ENCODE assay signal across 26 cellular contexts in genomic region chr20:54054516-54054915, GRCh38. TPM values are rescaled to one million over a fixed set of nuclear protein-coding genes. Genes with fewer than 3 reads are reported as not detected.
DNase-seq lines count a peak whose midpoint lies in the region; ATAC-seq, FAIRE-seq and TF ChIP-seq lines count a peak whose summit lies in the region.
"Had no signal": no experiment of that assay in that cellular context is flagged by ENCODE, and none has a peak within 500 bp of the region (broad histone marks: within the 10 kb centered on the region; RNA-seq: fewer than 3 reads in every experiment).

No MANE protein-coding gene starts in this region.

- no peaks in the 10 kb centered on the region for H4K20me1 ChIP-seq in MM.1S (ENCODE audit: insufficient read depth, low read length)

- intact Hi-C loops in mucosa of descending colon (cut with DNase I, micrococcal nuclease), result no loop called here
- intact Hi-C loops in dorsolateral prefrontal cortex (cut with DNase I), result no loop called here

- H3K9me2 ChIP-seq in MM.1S (replicated peaks; ENCODE audit: insufficient read depth, low read length), result no peaks in the 10 kb centered on the region

- H3K36me3 Mint-ChIP-seq in stimulated activated effector memory CD8-positive, alpha-beta T cell treated with anti-CD3 and anti-CD28 coated beads, Interleukin-12 subunit alpha, Interleukin-12 subunit beta, amount 100 ng/mL, for 72 hours, result no peaks in the 10 kb centered on the region
- H3K36me3 Mint-ChIP-seq: CD14-positive monocyte had no signal

- H3K27ac Mint-ChIP-seq in stimulated activated effector memory CD8-positive, alpha-beta T cell treated with anti-CD3 and anti-CD28 coated beads, Interleukin-12 subunit alpha, Interleukin-12 subunit beta, amount 100 ng/mL, for 72 hours, result no peak overlapping the region
- H3K27ac Mint-ChIP-seq: CD14-positive monocyte; CD8-positive, alpha-beta memory T cell had no signal

- H3K4me1 ChIP-seq in MM.1S (ENCODE audit: low read length), result peaks cover 2% of the 10 kb centered on the region; the same call in 1 of the 2 replicates
- H3K4me1 ChIP-seq in mucosa of descending colon (ENCODE audit: low read depth), result no peaks in the 10 kb centered on the region
- H3K4me1 ChIP-seq: BE2C, SJSA1 had no signal

- peak overlapping the region; percentile 21; the same call in 1 of the 2 replicates for H3K27ac ChIP-seq in MM.1S (ENCODE audit: low read length)
- no peak overlapping the region for H3K27ac ChIP-seq in RWPE1
- no peak overlapping the region for H3K27ac ChIP-seq in dorsolateral prefrontal cortex
- H3K27ac ChIP-seq: SJSA1 had no signal

- no peak overlapping the region for H3K9ac ChIP-seq in MM.1S (ENCODE audit: low read length)

- no peaks in the 10 kb centered on the region for H3K9me3 ChIP-seq in MM.1S (replicated peaks; ENCODE audit: insufficient read depth, low read length)
- H3K9me3 ChIP-seq in mucosa of descending colon, result no peaks in the 10 kb centered on the region
- H3K9me3 ChIP-seq: BE2C, SJSA1 had no signal

- no peaks in the 10 kb centered on the region for H3K79me2 ChIP-seq in MM.1S (ENCODE audit: low read length)

- peak; percentile 79 for DNase-seq in DMS53 (lab: John Stamatoyannopoulos, UW)
- peak; percentile 62 for DNase-seq in MM.1S
- peak; percentile 85 for DNase-seq in bronchial epithelial cell (ENCODE audit: low read depth)
- DNase-seq in mucosa of descending colon, result peak in 1 of 3 donors; percentile 31
- no peak for DNase-seq in RWPE1 (ENCODE audit: low spot score)
- DNase-seq in GM19239 (ENCODE audit: insufficient read length, low spot score), result no peak
- no peak for DNase-seq in dorsolateral prefrontal cortex
- no peak for DNase-seq in stimulated activated effector memory CD8-positive, alpha-beta T cell treated with anti-CD3 and anti-CD28 coated beads, Interleukin-12 subunit alpha, Interleukin-12 subunit beta, amount 100 ng/mL, for 72 hours (ENCODE audit: low spot score in 2 of 2)
- DNase-seq: 8988T; ACHN; BE2C; CD8-positive, alpha-beta memory T cell; DMS 273 treated with DMSO at 0.1 percent for 48 hours; DND-41; KG1; NCI-H1048; NCI-H1417 treated with DMSO at 0.1 percent for 48 hours; NCI-H1694 treated with DMSO at 0.1 percent for 48 hours; NCI-H2081; NCI-H2227 treated with DMSO at 0.1 percent for 48 hours; NCI-H69 had no signal

- H3K4me1 Mint-ChIP-seq in stimulated activated effector memory CD8-positive, alpha-beta T cell treated with anti-CD3 and anti-CD28 coated beads, Interleukin-12 subunit alpha, Interleukin-12 subunit beta, amount 100 ng/mL, for 72 hours, result peaks cover 4% of the 10 kb centered on the region
- H3K4me1 Mint-ChIP-seq: CD14-positive monocyte had no signal

- FAIRE-seq in bronchial epithelial cell (lab: Jason Lieb, UNC) (no peak), GM19239 (lab: Jason Lieb, UNC) (no peak)
- FAIRE-seq: H54 had no signal

- POLR2A ChIA-PET in RWPE1 (lab: Yijun Ruan, JAX; ENCODE audit: low non-redundant PET), result no interaction called here

- CTCF ChIA-PET in RWPE1 (lab: Yijun Ruan, JAX), result interaction anchor here (1.0 kb wide), 1 partner anchor 115 kb away, joined by 3 read pairs; no protein-coding TSS in a partner anchor

- H3F3A ChIP-seq in MM.1S (ENCODE audit: insufficient read depth, low read length), result no peaks in the 10 kb centered on the region

- no peaks in the 10 kb centered on the region for H3K27me3 ChIP-seq in MM.1S (replicated peaks; ENCODE audit: insufficient read depth, low read length)
- H3K27me3 ChIP-seq in bronchial epithelial cell (ENCODE audit: control insufficient read depth, insufficient read depth, low read length), result no peaks in the 10 kb centered on the region
- no peaks in the 10 kb centered on the region for H3K27me3 ChIP-seq in dorsolateral prefrontal cortex
- H3K27me3 ChIP-seq: SJSA1 had no signal

- H3K4me2 ChIP-seq in MM.1S (ENCODE audit: low read depth, low read length), result 0 out of 2 replicates have a peak overlapping the region, but pooled peaks have one; percentile 1

- H3K36me3 ChIP-seq in MM.1S (replicated peaks; ENCODE audit: insufficient read depth, low read length), result no peaks in the 10 kb centered on the region
- no peaks in the 10 kb centered on the region for H3K36me3 ChIP-seq in bronchial epithelial cell (ENCODE audit: control insufficient read depth, insufficient read depth, low read length)
- no peaks in the 10 kb centered on the region for H3K36me3 ChIP-seq in mucosa of descending colon (ENCODE audit: low read depth)
- H3K36me3 ChIP-seq: BE2C, SJSA1 had no signal

- H2AFZ ChIP-seq in MM.1S (ENCODE audit: low read length), result no peak overlapping the region

- ATAC-seq in mucosa of descending colon, result peak; percentile 91
- no peak for ATAC-seq in stimulated activated effector memory CD8-positive, alpha-beta T cell treated with anti-CD3 and anti-CD28 coated beads, Interleukin-12 subunit alpha, Interleukin-12 subunit beta, amount 100 ng/mL, for 72 hours
- ATAC-seq: Panc1 had no signal

- no peaks in the 10 kb centered on the region for H3K9me3 Mint-ChIP-seq in stimulated activated effector memory CD8-positive, alpha-beta T cell treated with anti-CD3 and anti-CD28 coated beads, Interleukin-12 subunit alpha, Interleukin-12 subunit beta, amount 100 ng/mL, for 72 hours

- H3K4me3 Mint-ChIP-seq in stimulated activated effector memory CD8-positive, alpha-beta T cell treated with anti-CD3 and anti-CD28 coated beads, Interleukin-12 subunit alpha, Interleukin-12 subunit beta, amount 100 ng/mL, for 72 hours, result no peak overlapping the region
- H3K4me3 Mint-ChIP-seq: CD14-positive monocyte; CD8-positive, alpha-beta memory T cell had no signal

- H3K4me3 ChIP-seq in MM.1S (ENCODE audit: low read length), result no peak overlapping the region
- H3K4me3 ChIP-seq in bronchial epithelial cell (ENCODE audit: low read depth, low read length), result no peak overlapping the region
- no peak overlapping the region for H3K4me3 ChIP-seq in mucosa of descending colon
- no peak overlapping the region for H3K4me3 ChIP-seq in dorsolateral prefrontal cortex
- H3K4me3 ChIP-seq: SJSA1 had no signal

- no peak for TF ChIP-seq CTCF in MM.1S (IDR thresholded peaks at IDR 0.05; ENCODE audit: low read length)
- TF ChIP-seq CTCF in bronchial epithelial cell (IDR thresholded peaks at IDR 0.05; ENCODE audit: insufficient read depth, low read length, severe bottlenecking), result no peak
- TF ChIP-seq CTCF in mucosa of descending colon (IDR thresholded peaks at IDR 0.05), result no peak
- TF ChIP-seq CTCF in RWPE1 (conservative IDR thresholded peaks at IDR 0.05; ENCODE audit: low read depth), result no peak
- TF ChIP-seq CTCF in dorsolateral prefrontal cortex (IDR thresholded peaks at IDR 0.05 in 54 of 56, conservative IDR thresholded peaks at IDR 0.05 in 2 of 56; ENCODE audit: low read depth in 1 of 56, partially characterized antibody in 56 of 56), result no peak

RNA-seq across cellular contexts. Expression of gene BCAS1, which starts 15.9 kb away (rescaled TPM):
- total RNA-seq in bronchial epithelial cell (0.90 TPM in 1 of 2 replicates, not detected in the other), mucosa of descending colon (100 to 1,000 TPM in 2 of 3 donors, 10 to 100 TPM in 1; 39.4 to 191 (median 101) TPM), dorsolateral prefrontal cortex (100 to 1,000 TPM in 79 of 120 experiments, 10 to 100 TPM in 41; 24.9 to 411 (median 127) TPM)
- total RNA-seq: NCI-H460 had no signal

Comparison
In these comparisons a context has a peak if more than half of its experiments do, and no peak if none do; other contexts are left out.
1. DNase-seq: peak in DMS53 (single experiment), MM.1S (single experiment) and bronchial epithelial cell (single experiment); none in RWPE1 (single experiment), GM19239 (single experiment), dorsolateral prefrontal cortex (0 of 10) and stimulated activated effector memory CD8-positive, alpha-beta T cell treated with anti-CD3 and anti-CD28 coated beads, Interleukin-12 subunit alpha, Interleukin-12 subunit beta, amount 100 ng/mL, for 72 hours (0 of 2).
2. RNA of gene BCAS1, which starts 15.9 kb away (total RNA-seq): 24.9 to 411 TPM in dorsolateral prefrontal cortex and 39.4 to 191 TPM in mucosa of descending colon; 0.90 TPM in bronchial epithelial cell; every median in the first group is over 10 times any median in the second.